ENCODE assay signal across 17 cellular contexts in genomic region chr21:27314096-27314495, GRCh38.
DNase-seq lines count a peak whose midpoint lies in the region; ATAC-seq and TF ChIP-seq lines count a peak whose summit lies in the region.
"Had no signal": no experiment of that assay in that cellular context is flagged by ENCODE, and none has a peak within 500 bp of the region (broad histone marks: within the 10 kb centered on the region; RNA-seq: fewer than 3 reads in every experiment).

No MANE protein-coding gene starts in this region.

- no peak overlapping the region for H3K23ac ChIP-seq in mesenchymal stem cell (ENCODE audit: low read length in 2 of 2)

- WGBS in mesenchymal stem cell = 5% methylated on average over 1 of the region's 1 CpG

- H3K9me3 ChIP-seq in mesenchymal stem cell (ENCODE audit: control insufficient read depth, low read length) = no peaks in the 10 kb centered on the region

- in situ Hi-C loops in astrocyte of the spinal cord (cut with HindIII; ENCODE audit: low sequenced_read_pairs) = no loop called here

- H3K27ac ChIP-seq in mesenchymal stem cell (ENCODE audit: low read length, poor library complexity, severe bottlenecking) = no peak overlapping the region
- H3K27ac ChIP-seq: GM23248 had no signal

- H2BK15ac ChIP-seq in mesenchymal stem cell (ENCODE audit: low read depth, poor library complexity, severe bottlenecking) = no peak overlapping the region

- no peak for TF ChIP-seq CTCF in astrocyte of the spinal cord (IDR thresholded peaks at IDR 0.05; ENCODE audit: low read depth, low read length)

- no peak overlapping the region for H3K9ac ChIP-seq in mesenchymal stem cell (ENCODE audit: low read length)
- H3K9ac ChIP-seq: GM23248 had no signal

- H3K79me1 ChIP-seq in mesenchymal stem cell (replicated peaks; ENCODE audit: low read length, poor library complexity, severe bottlenecking) = no peaks in the 10 kb centered on the region

- no peaks in the 10 kb centered on the region for H3K36me3 ChIP-seq in mesenchymal stem cell (ENCODE audit: control insufficient read depth in 1 of 2, insufficient read depth in 2 of 2, low read depth in 1 of 2, low read length in 2 of 2)

- H3K4ac ChIP-seq in mesenchymal stem cell (ENCODE audit: low read depth in 1 of 2, low read length in 2 of 2) = no peak overlapping the region

- no peak for ATAC-seq in HG03378 (IDR thresholded peaks at IDR 0.05; ENCODE audit: unreplicated experiment)
- ATAC-seq: Panc1, SK-N-SH treated with all-trans-retinoic acid at 6 μM for 48 hours had no signal

- H2BK12ac ChIP-seq in mesenchymal stem cell (ENCODE audit: low read length in 2 of 2) = no peak overlapping the region

- no peaks in the 10 kb centered on the region for H3K4me1 ChIP-seq in mesenchymal stem cell (ENCODE audit: control insufficient read depth, insufficient read depth, low read depth, low read length)

- H2AFZ ChIP-seq in mesenchymal stem cell (ENCODE audit: low read depth, low read length) = no peak overlapping the region
- H2AFZ ChIP-seq: GM23248 had no signal

- H3K27me3 ChIP-seq in mesenchymal stem cell (ENCODE audit: control insufficient read depth in 1 of 2, insufficient read depth in 1 of 2, low read length in 2 of 2) = no peaks in the 10 kb centered on the region

- H3K4me3 ChIP-seq in astrocyte of the spinal cord (ENCODE audit: low read depth, low read length) (no peak overlapping the region), mesenchymal stem cell (ENCODE audit: insufficient read depth in 1 of 2, low read depth in 1 of 2, low read length in 2 of 2) (no peak overlapping the region)
- H3K4me3 ChIP-seq: GM23248 had no signal

- H2AK5ac ChIP-seq in mesenchymal stem cell (ENCODE audit: low read length, severe bottlenecking) = no peak overlapping the region

- H3K14ac ChIP-seq in mesenchymal stem cell (ENCODE audit: low read length in 2 of 2) = no peak overlapping the region

- no peak overlapping the region for H4K91ac ChIP-seq in mesenchymal stem cell (ENCODE audit: low read length)

- no peak overlapping the region for H2BK5ac ChIP-seq in mesenchymal stem cell (ENCODE audit: low read depth, low read length, poor library complexity, severe bottlenecking)

- peak overlapping the region in 1 of 2 experiments; percentile 33 for H3K18ac ChIP-seq in mesenchymal stem cell (ENCODE audit: low read depth in 1 of 2, low read length in 2 of 2)

- H2BK120ac ChIP-seq in mesenchymal stem cell (ENCODE audit: low read depth, low read length) = no peak overlapping the region

- no peak overlapping the region for H3K4me2 ChIP-seq in mesenchymal stem cell (ENCODE audit: low read length, poor library complexity, severe bottlenecking)

- no peak overlapping the region for H4K8ac ChIP-seq in mesenchymal stem cell (ENCODE audit: low read length)

- DNase-seq in H4 (ENCODE audit: low spot score) (peak; percentile 11), astrocyte of the spinal cord (ENCODE audit: low read depth, low spot score) (peak; percentile 34), mesenchymal stem cell (peak; percentile 40), KG1 (lab: John Stamatoyannopoulos, UW) (no peak), cerebellum (ENCODE audit: low spot score) (no peak), ecto neural progenitor cell (ENCODE audit: low spot score) (no peak)
- DNase-seq: CD4-positive, CD25-positive, alpha-beta regulatory T cell; DMS79 treated with DMSO at 0.1 percent for 48 hours; GM23248; HCEC 1CT; Karpas-422; NCI-H1417; NCI-H1694 treated with DMSO at 0.1 percent for 48 hours; SIG-M5 had no signal

Comparison
In these comparisons a context has a peak if more than half of its experiments do, and no peak if none do; other contexts are left out.
1. DNase-seq: peak in H4 (single experiment), astrocyte of the spinal cord (single experiment) and mesenchymal stem cell (single experiment); none in KG1 (single experiment), cerebellum (single experiment) and ecto neural progenitor cell (single experiment).